ENCODE assay signal across 16 cellular contexts in genomic region chr15:89366656-89367393, GRCh38. TPM values are rescaled to one million over a fixed set of nuclear protein-coding genes. Genes with fewer than 3 reads are reported as not detected.
A peak's percentile ranks its signal among the peaks of the same experiment; 100 is the strongest.
DNase-seq lines count a peak whose midpoint lies in the region; ATAC-seq, FAIRE-seq and TF ChIP-seq lines count a peak whose summit lies in the region.
"Had no signal": no experiment of that assay in that cellular context is flagged by ENCODE, and none has a peak within 500 bp of the region (broad histone marks: within the 10 kb centered on the region; RNA-seq: fewer than 3 reads in every experiment).

No MANE protein-coding gene starts in this region.

- no peaks in the 10 kb centered on the region for H3K79me1 ChIP-seq in H1 (ENCODE audit: low read depth, low read length)

- H3K79me2 ChIP-seq in H1 (ENCODE audit: control insufficient read depth in 1 of 2, insufficient read depth in 2 of 2, low read length in 2 of 2) = no peaks in the 10 kb centered on the region
- no peaks in the 10 kb centered on the region for H3K79me2 ChIP-seq in smooth muscle cell (ENCODE audit: low read depth)

- H3K9me3 Mint-ChIP-seq in activated CD4-positive, alpha-beta T cell treated with anti-CD3 and anti-CD28 coated beads for 36 hours (ENCODE audit: low read depth) = no peaks in the 10 kb centered on the region

- no peak overlapping the region for H3K18ac ChIP-seq in H1 (ENCODE audit: extremely low read depth, low read length)

- CTCF ChIA-PET in activated CD4-positive, alpha-beta T cell treated with anti-CD3 and anti-CD28 coated beads for 36 hours (lab: Charles Lee) = interaction anchor here (0.6 to 2.9 kb wide), 7 partner anchors 8 to 76 kb away, joined by 3 to 13 read pairs (median 3); no protein-coding TSS in a partner anchor
- CTCF ChIA-PET in H1 (lab: Charles Lee; ENCODE audit: partially characterized antibody) = interaction anchor here (0.6 to 18.6 kb wide), 6 partner anchors 9 to 188 kb away, joined by 3 to 412 read pairs (median 40); no protein-coding TSS in a partner anchor

- 0 out of 2 replicates have a peak overlapping the region, but pooled peaks have one; percentile 22 for H2BK15ac ChIP-seq in H1 (ENCODE audit: low read length)

- H2AK5ac ChIP-seq in H1 (ENCODE audit: low read depth, low read length) = no peak overlapping the region

- H3K56ac ChIP-seq in H1 (replicated peaks; ENCODE audit: insufficient read length, low read depth, low read length) = no peak overlapping the region

- no peaks in the 10 kb centered on the region for H3K36me3 Mint-ChIP-seq in activated CD4-positive, alpha-beta T cell treated with anti-CD3 and anti-CD28 coated beads for 36 hours (ENCODE audit: low read depth)
- H3K36me3 Mint-ChIP-seq in T-helper 17 cell (ENCODE audit: low read depth) = peaks cover 7% of the 10 kb centered on the region

- peaks cover 0 to 7% (median 0%) of the 10 kb centered on the region in 4 experiments; a peak in 1 of 8 replicates for H3K36me3 ChIP-seq in H1 (ENCODE audit: control insufficient read depth in 2 of 4, insufficient read depth in 4 of 4, low read length in 3 of 4)
- no peaks in the 10 kb centered on the region for H3K36me3 ChIP-seq in smooth muscle cell (ENCODE audit: low read depth)
- H3K36me3 ChIP-seq in brain microvascular endothelial cell (replicated peaks) = no peaks in the 10 kb centered on the region
- no peaks in the 10 kb centered on the region for H3K36me3 ChIP-seq in vagina
- H3K36me3 ChIP-seq: SJCRH30 had no signal

- no peak overlapping the region for H2BK5ac ChIP-seq in H1 (ENCODE audit: low read depth, low read length)

- TF ChIP-seq RAD21 in H1 (IDR thresholded peaks at IDR 0.05 in 1 of 2, conservative IDR thresholded peaks at IDR 0.05 in 1 of 2; ENCODE audit: low read depth in 2 of 2, low read length in 2 of 2) = no peak

- H4K8ac ChIP-seq in H1 (ENCODE audit: extremely low read depth, insufficient read depth, low read length) = no peak overlapping the region

- no peak overlapping the region for H2BK20ac ChIP-seq in H1 (ENCODE audit: low read length)

- no peak for DNase-seq in activated CD4-positive, alpha-beta T cell treated with anti-CD3 and anti-CD28 coated beads for 36 hours
- no peak for DNase-seq in activated CD4-positive, alpha-beta T cell treated with anti-CD3 and anti-CD28 coated beads, Interleukin-2, amount 50 U/mL, for 1 hour
- DNase-seq in T-helper 17 cell = no peak
- no peak for DNase-seq in H1 (ENCODE audit: low read depth in 1 of 2, low spot score in 2 of 2)
- DNase-seq in smooth muscle cell (lab: John Stamatoyannopoulos, UW; ENCODE audit: unreplicated experiment) = no peak
- DNase-seq in activated effector memory CD4-positive, alpha-beta T cell treated with anti-CD3 and anti-CD28 coated beads, Interleukin-2, amount 50 U/mL, for 16 hours = no peak
- no peak for DNase-seq in brain microvascular endothelial cell
- DNase-seq in vagina (ENCODE audit: extremely low spot score in 2 of 2) = no peak
- DNase-seq: left colon; NK-92 treated with Interleukin-12 subunit alpha and Interleukin-12 subunit beta, amount 100 ng/mL, for 24 hours; SJCRH30; WERI-Rb-1 had no signal

- in situ Hi-C loops in brain microvascular endothelial cell (cut with HindIII; ENCODE audit: low pct_ligation_motif_present, low sequenced_read_pairs) = no loop called here

- H4K5ac ChIP-seq in H1 (ENCODE audit: insufficient read length, low read depth, low read length) = no peak overlapping the region

- H2AFZ ChIP-seq in H1 (ENCODE audit: low read length) (no peak overlapping the region), smooth muscle cell (ENCODE audit: low read depth) (no peak overlapping the region)

- POLR2A ChIA-PET in activated CD4-positive, alpha-beta T cell treated with anti-CD3 and anti-CD28 coated beads for 36 hours (lab: Charles Lee) = no interaction called here
- POLR2A ChIA-PET in H1 (lab: Charles Lee; ENCODE audit: partially characterized antibody) = interaction anchor here (0.7 to 1.0 kb wide), 2 partner anchors 11 to 40 kb away, joined by 3 read pairs; no protein-coding TSS in a partner anchor

- H3K4me3 ChIP-seq in H1 (ENCODE audit: extremely low read depth in 1 of 4, insufficient read depth in 2 of 4, low read depth in 3 of 4, low read length in 4 of 4) (peak overlapping the region in 1 of 4 experiments; percentile 50; a peak in 2 of 8 replicates), smooth muscle cell (no peak overlapping the region), brain microvascular endothelial cell (ENCODE audit: low read depth, low read length) (no peak overlapping the region), vagina (no peak overlapping the region)
- H3K4me3 ChIP-seq: SJCRH30 had no signal

- H3K4me2 ChIP-seq in H1 (ENCODE audit: insufficient read depth in 1 of 2, low read depth in 2 of 2, low read length in 2 of 2) = peak overlapping the region; percentile 58 to 80
- peak overlapping the region; percentile 31 for H3K4me2 ChIP-seq in smooth muscle cell

- no peak for TF ChIP-seq CTCF in H1 (IDR thresholded peaks at IDR 0.05; ENCODE audit: control extremely low read depth in 1 of 3, insufficient read depth in 1 of 3, low read depth in 1 of 3, low read length in 3 of 3)
- TF ChIP-seq CTCF in smooth muscle cell (IDR thresholded peaks at IDR 0.05; ENCODE audit: borderline replicate concordance, insufficient read depth, poor library complexity, severe bottlenecking) = no peak
- no peak for TF ChIP-seq CTCF in brain microvascular endothelial cell (IDR thresholded peaks at IDR 0.05; ENCODE audit: low read depth, low read length, missing control alignments)
- no peak for TF ChIP-seq CTCF in vagina (IDR thresholded peaks at IDR 0.05)

- H3K27ac ChIP-seq in H1 (ENCODE audit: low read depth, low read length) (no peak overlapping the region), smooth muscle cell (ENCODE audit: low read depth) (no peak overlapping the region), brain microvascular endothelial cell (no peak overlapping the region), vagina (no peak overlapping the region)
- H3K27ac ChIP-seq: SJCRH30, WERI-Rb-1 had no signal

- H2BK120ac ChIP-seq in H1 (replicated peaks; ENCODE audit: low read depth, low read length) = no peak overlapping the region

- H4K20me1 ChIP-seq in H1 (replicated peaks in 1 of 2; ENCODE audit: control insufficient read depth in 1 of 2, insufficient read depth in 2 of 2, low read length in 2 of 2) = peaks cover 17 to 38% of the 10 kb centered on the region in 2 experiments
- H4K20me1 ChIP-seq in smooth muscle cell (ENCODE audit: low read depth) = no peaks in the 10 kb centered on the region

- H3K27me3 ChIP-seq in H1 (replicated peaks in 1 of 4; ENCODE audit: control insufficient read depth in 3 of 4, extremely low read depth in 1 of 4, insufficient read depth in 3 of 4, low read length in 3 of 4) (peaks cover 98 to 100% (median 100%) of the 10 kb centered on the region in 4 experiments), smooth muscle cell (ENCODE audit: low read depth) (peaks cover 100% of the 10 kb centered on the region), brain microvascular endothelial cell (replicated peaks) (peaks cover 98% of the 10 kb centered on the region), vagina (peaks cover 54% of the 10 kb centered on the region)

- ATAC-seq in activated CD4-positive, alpha-beta T cell treated with anti-CD3 and anti-CD28 coated beads for 36 hours = no peak
- no peak for ATAC-seq in T-helper 17 cell
- ATAC-seq: left colon had no signal

- no peak overlapping the region for H3K4ac ChIP-seq in H1 (replicated peaks; ENCODE audit: insufficient read length, low read depth, low read length)

- WGBS in H1 (ENCODE audit: extremely low coverage in 1 of 2, insufficient coverage in 1 of 2, insufficient read length in 1 of 2, insufficient replicate concordance in 2 of 2, low coverage in 1 of 2, low lambda C conversion rate in 2 of 2, missing lambda C conversion rate in 1 of 2), 2 experiments = 26% methylated on average over 21 of the region's 21 CpGs; no CpG with 5 or more reads in 1 of the 2 experiments
- WGBS in smooth muscle cell (ENCODE audit: low lambda C conversion rate) = 30% methylated on average over 21 of the region's 21 CpGs

- H3K9ac ChIP-seq in H1 (replicated peaks in 1 of 4; ENCODE audit: extremely low read depth in 1 of 4, low read depth in 3 of 4, low read length in 3 of 4) = no peak overlapping the region
- H3K9ac ChIP-seq in smooth muscle cell (ENCODE audit: low read depth) = no peak overlapping the region

- peaks cover 7% of the 10 kb centered on the region; the same call in 1 of the 2 replicates for H3K23me2 ChIP-seq in H1 (ENCODE audit: low read depth, low read length)

- peaks cover 4% of the 10 kb centered on the region for H3K4me1 Mint-ChIP-seq in activated CD4-positive, alpha-beta T cell treated with anti-CD3 and anti-CD28 coated beads for 36 hours
- H3K4me1 Mint-ChIP-seq in T-helper 17 cell = peaks cover 15% of the 10 kb centered on the region

- no peak overlapping the region for H3K23ac ChIP-seq in H1 (ENCODE audit: insufficient read length)

- peak overlapping the region; percentile 2; the same call in 1 of the 2 replicates for H2BK12ac ChIP-seq in H1 (ENCODE audit: low read depth, low read length)

- H3K4me1 ChIP-seq in H1 (replicated peaks in 1 of 4; ENCODE audit: control insufficient read depth in 3 of 4, insufficient read depth in 4 of 4, low read length in 3 of 4) = peaks cover 2 to 36% (median 20%) of the 10 kb centered on the region in 4 experiments
- H3K4me1 ChIP-seq in smooth muscle cell (ENCODE audit: low read depth) = peaks cover 4% of the 10 kb centered on the region
- peaks cover 40% of the 10 kb centered on the region for H3K4me1 ChIP-seq in vagina
- H3K4me1 ChIP-seq: SJCRH30 had no signal

- no peaks in the 10 kb centered on the region for H3K9me3 ChIP-seq in T-helper 17 cell (ENCODE audit: control insufficient read depth, low read length, poor library complexity, severe bottlenecking)
- no peaks in the 10 kb centered on the region; a peak in 1 of 4 replicates for H3K9me3 ChIP-seq in H1 (ENCODE audit: insufficient read depth in 2 of 2, low read depth in 1 of 2, low read length in 1 of 2)
- H3K9me3 ChIP-seq in smooth muscle cell (replicated peaks; ENCODE audit: low read depth) = no peaks in the 10 kb centered on the region
- no peaks in the 10 kb centered on the region for H3K9me3 ChIP-seq in vagina
- H3K9me3 ChIP-seq: SJCRH30 had no signal

- H3F3A ChIP-seq in smooth muscle cell (ENCODE audit: low read depth) = no peaks in the 10 kb centered on the region

- no peak for TF ChIP-seq EP300 in H1 (IDR thresholded peaks at IDR 0.05; ENCODE audit: borderline replicate concordance in 1 of 2, low read depth in 2 of 2, low read length in 2 of 2)

- TF ChIP-seq POLR2A in H1 (IDR thresholded peaks at IDR 0.05; ENCODE audit: control extremely low read depth in 1 of 2, low read depth in 2 of 2, low read length in 2 of 2) (no peak), vagina (IDR thresholded peaks at IDR 0.05) (no peak)

- no peak overlapping the region for H3K27ac Mint-ChIP-seq in activated CD4-positive, alpha-beta T cell treated with anti-CD3 and anti-CD28 coated beads for 36 hours
- H3K27ac Mint-ChIP-seq in T-helper 17 cell = no peak overlapping the region

- H3K14ac ChIP-seq in H1 (ENCODE audit: insufficient read length) = no peak overlapping the region

- intact Hi-C loops in activated CD4-positive, alpha-beta T cell treated with anti-CD3 and anti-CD28 coated beads for 36 hours (cut with DNase I, micrococcal nuclease) = no loop called here
- intact Hi-C loops in vagina (cut with DNase I) = no loop called here

- H3K27me3 Mint-ChIP-seq in activated CD4-positive, alpha-beta T cell treated with anti-CD3 and anti-CD28 coated beads for 36 hours = peaks cover 71% of the 10 kb centered on the region
- H3K27me3 Mint-ChIP-seq in T-helper 17 cell = peaks cover 75% of the 10 kb centered on the region

- peak overlapping the region; percentile 27 for H3K4me3 Mint-ChIP-seq in activated CD4-positive, alpha-beta T cell treated with anti-CD3 and anti-CD28 coated beads for 36 hours
- H3K4me3 Mint-ChIP-seq in T-helper 17 cell = peak overlapping the region; percentile 78

- no peak for FAIRE-seq in H1 (lab: Jason Lieb, UNC)
- FAIRE-seq: A204.1, bronchial epithelial cell, frontal cortex, HTR-8/SVneo had no signal

- no peak overlapping the region for H4K91ac ChIP-seq in H1 (replicated peaks; ENCODE audit: insufficient read length, low read length)

RNA-seq across cellular contexts. Expression of gene POLG, which starts 32.2 kb away (rescaled TPM):
- total RNA-seq in activated CD4-positive, alpha-beta T cell treated with anti-CD3 and anti-CD28 coated beads for 36 hours = 10 to 100 TPM; 63.2 to 80.4 TPM
- total RNA-seq in T-helper 17 cell = 100 to 1,000 TPM; 114 to 128 TPM
- 52.3 and 53.4 TPM in 2 replicates for total RNA-seq in H1 (2021; fragmentation: NEBNext Ultra II Directional; extraction: Animal tissue kit (Norgen Biotek cat#: 25700))
- polyA plus RNA-seq in H1 (2011; rRNA removed) = 14.8 and 27.1 TPM in 2 replicates
- 38.0 TPM for polyA plus RNA-seq in H1 (2011; cell fraction: cytosol; rRNA removed)
- polyA plus RNA-seq in H1 (2011; cell fraction: nucleus; rRNA removed) = 124 TPM
- polyA plus RNA-seq in H1 (2012, experiment 1 of 2) = 40.8 to 48.7 TPM (median 46.6 TPM) in 4 replicates
- polyA plus RNA-seq in H1 (2012, experiment 2 of 2) = 34.4 TPM
- 24.0 TPM for polyA plus RNA-seq in H1 (2013, experiment 1 of 2)
- polyA plus RNA-seq in H1 (2013, experiment 2 of 2) = 21.0 TPM
- polyA minus RNA-seq in H1 (2011; rRNA and poly(A)+ RNA removed) = 23.1 and 50.9 TPM in 2 replicates
- 41.5 TPM for polyA minus RNA-seq in H1 (2011; cell fraction: cytosol; rRNA and poly(A)+ RNA removed)
- polyA minus RNA-seq in H1 (2011; cell fraction: nucleus; rRNA and poly(A)+ RNA removed) = 106 TPM
- 26.6 and 34.3 TPM in 2 replicates for total RNA-seq in smooth muscle cell
- 41.6 and 50.7 TPM in 2 replicates for polyA plus RNA-seq in smooth muscle cell
- 50.3 TPM for total RNA-seq in vagina
